8 cellular contexts compared by ENCODE assay signal in genomic region chr9:2014148-2014547, GRCh38. TPM values are rescaled to one million over a fixed set of nuclear protein-coding genes. Genes with fewer than 3 reads are reported as not detected.
DNase-seq lines count a peak whose midpoint lies in the region; ATAC-seq and TF ChIP-seq lines count a peak whose summit lies in the region.

No MANE protein-coding gene starts in this region.

- peak overlapping the region; percentile 63 for H3K4me3 ChIP-seq in kidney epithelial cell (ENCODE audit: low read depth, low read length)
- H3K4me3 ChIP-seq in thyroid gland (replicated peaks in 1 of 3): peak overlapping the region in 2 of 3 donors; percentile 55 to 93

- H3K36me3 ChIP-seq in kidney epithelial cell (ENCODE audit: control insufficient read depth, insufficient read depth, low read length): no peaks in the 10 kb centered on the region
- no peaks in the 10 kb centered on the region for H3K36me3 ChIP-seq in thyroid gland

- peaks cover 41% of the 10 kb centered on the region for H3K4me1 Mint-ChIP-seq in activated CD4-positive, alpha-beta T cell treated with anti-CD3 and anti-CD28 coated beads, Interleukin-2, amount 10 ng/mL, durations not matched to agents 7 days and 5 days
- peaks cover 42% of the 10 kb centered on the region for H3K4me1 Mint-ChIP-seq in activated naive CD8-positive, alpha-beta T cell treated with anti-CD3 and anti-CD28 coated beads, Interleukin-2, amount 50 U/mL, for 24 hours

- POLR2A ChIA-PET in activated CD4-positive, alpha-beta T cell treated with anti-CD3 and anti-CD28 coated beads, Interleukin-2, amount 10 ng/mL, durations not matched to agents 7 days and 5 days (lab: Charles Lee): no interaction called here

- intact Hi-C loops in thyroid gland (cut with DNase I): no loop called here

- CTCF ChIA-PET in activated CD4-positive, alpha-beta T cell treated with anti-CD3 and anti-CD28 coated beads, Interleukin-2, amount 10 ng/mL, durations not matched to agents 7 days and 5 days (lab: Charles Lee): no interaction called here

- no peaks in the 10 kb centered on the region for H3K9me3 ChIP-seq in thyroid gland

- TF ChIP-seq CTCF in kidney epithelial cell (IDR thresholded peaks at IDR 0.05; ENCODE audit: insufficient read depth, low read length, poor library complexity, severe bottlenecking) (no peak), thyroid gland (IDR thresholded peaks at IDR 0.05) (no peak)

- peak overlapping the region; percentile 82 to 99 (median 99) for H3K27ac ChIP-seq in thyroid gland

- no peaks in the 10 kb centered on the region for H3K9me3 Mint-ChIP-seq in activated CD4-positive, alpha-beta T cell treated with anti-CD3 and anti-CD28 coated beads, Interleukin-2, amount 10 ng/mL, durations not matched to agents 7 days and 5 days
- H3K9me3 Mint-ChIP-seq in activated naive CD8-positive, alpha-beta T cell treated with anti-CD3 and anti-CD28 coated beads, Interleukin-2, amount 50 U/mL, for 24 hours: no peaks in the 10 kb centered on the region

- DNase-seq in activated CD4-positive, alpha-beta T cell treated with anti-CD3 and anti-CD28 coated beads, Interleukin-2, amount 10 ng/mL, durations not matched to agents 7 days and 5 days: no peak
- DNase-seq in activated CD4-positive, alpha-beta T cell treated with anti-CD3 and anti-CD28 coated beads, Interleukin-2, amount 50 U/mL, for 1 hour: no peak
- no peak for DNase-seq in activated naive CD8-positive, alpha-beta T cell treated with anti-CD3 and anti-CD28 coated beads, Interleukin-2, amount 50 U/mL, for 24 hours
- no peak for DNase-seq in kidney epithelial cell (ENCODE audit: low read depth)
- DNase-seq in thyroid gland: peak in 1 of 2 donors; percentile 10
- DNase-seq in NOMO-1 (lab: John Stamatoyannopoulos, UW; ENCODE audit: unreplicated experiment in 2 of 2): no peak
- DNase-seq in NCI-H2196 treated with DMSO at 0.1 percent for 48 hours (lab: John Stamatoyannopoulos, UW; ENCODE audit: unreplicated experiment): no peak
- no peak for DNase-seq in HPDE6-E6E7 (ENCODE audit: extremely low spot score)

- H3K4me1 ChIP-seq in thyroid gland: peaks cover 6 to 9% of the 10 kb centered on the region in 2 donors

- H3K4me3 Mint-ChIP-seq in activated CD4-positive, alpha-beta T cell treated with anti-CD3 and anti-CD28 coated beads, Interleukin-2, amount 10 ng/mL, durations not matched to agents 7 days and 5 days: peak overlapping the region; percentile 100
- H3K4me3 Mint-ChIP-seq in activated naive CD8-positive, alpha-beta T cell treated with anti-CD3 and anti-CD28 coated beads, Interleukin-2, amount 50 U/mL, for 24 hours: peak overlapping the region; percentile 91

- no peaks in the 10 kb centered on the region for H3K27me3 ChIP-seq in kidney epithelial cell (ENCODE audit: control insufficient read depth, insufficient read depth, low read length)
- no peaks in the 10 kb centered on the region for H3K27me3 ChIP-seq in thyroid gland

- no peak for ATAC-seq in activated naive CD8-positive, alpha-beta T cell treated with anti-CD3 and anti-CD28 coated beads, Interleukin-2, amount 50 U/mL, for 24 hours

- peaks cover 11% of the 10 kb centered on the region for H3K36me3 Mint-ChIP-seq in activated CD4-positive, alpha-beta T cell treated with anti-CD3 and anti-CD28 coated beads, Interleukin-2, amount 10 ng/mL, durations not matched to agents 7 days and 5 days (ENCODE audit: low read depth)
- H3K36me3 Mint-ChIP-seq in activated naive CD8-positive, alpha-beta T cell treated with anti-CD3 and anti-CD28 coated beads, Interleukin-2, amount 50 U/mL, for 24 hours (ENCODE audit: low read depth): no peaks in the 10 kb centered on the region

- peak overlapping the region; percentile 98 for H3K27ac Mint-ChIP-seq in activated CD4-positive, alpha-beta T cell treated with anti-CD3 and anti-CD28 coated beads, Interleukin-2, amount 10 ng/mL, durations not matched to agents 7 days and 5 days
- no peak overlapping the region for H3K27ac Mint-ChIP-seq in activated naive CD8-positive, alpha-beta T cell treated with anti-CD3 and anti-CD28 coated beads, Interleukin-2, amount 50 U/mL, for 24 hours

- no peak for TF ChIP-seq POLR2A in thyroid gland (IDR thresholded peaks at IDR 0.05)

- WGBS in thyroid gland, 2 donors: 11% methylated on average over 12 of the region's 12 CpGs

- peaks cover 4% of the 10 kb centered on the region for H3K27me3 Mint-ChIP-seq in activated CD4-positive, alpha-beta T cell treated with anti-CD3 and anti-CD28 coated beads, Interleukin-2, amount 10 ng/mL, durations not matched to agents 7 days and 5 days
- H3K27me3 Mint-ChIP-seq in activated naive CD8-positive, alpha-beta T cell treated with anti-CD3 and anti-CD28 coated beads, Interleukin-2, amount 50 U/mL, for 24 hours: no peaks in the 10 kb centered on the region

RNA-seq across cellular contexts. Expression of gene SMARCA2, which starts 1.0 kb away (rescaled TPM):
- total RNA-seq in activated CD4-positive, alpha-beta T cell treated with anti-CD3 and anti-CD28 coated beads, Interleukin-2, amount 10 ng/mL, durations not matched to agents 7 days and 5 days: 100 to 1,000 TPM; 264 to 274 TPM
- total RNA-seq in kidney epithelial cell: 30.1 and 34.3 TPM in 2 replicates
- total RNA-seq in thyroid gland: 100 to 1,000 TPM; 148 to 217 (median 196) TPM
